Comparison of ENCODE assay signal across 14 cellular contexts in genomic region chr22:46699091-46699490, GRCh38. TPM values are rescaled to one million over a fixed set of nuclear protein-coding genes. Genes with fewer than 3 reads are reported as not detected.
A peak's percentile ranks its signal among the peaks of the same experiment; 100 is the strongest.
DNase-seq lines count a peak whose midpoint lies in the region; ATAC-seq and TF ChIP-seq lines count a peak whose summit lies in the region.
"Had no signal": no experiment of that assay in that cellular context is flagged by ENCODE, and none has a peak within 500 bp of the region (broad histone marks: within the 10 kb centered on the region; RNA-seq: fewer than 3 reads in every experiment).

No MANE protein-coding gene starts in this region.

- no peak overlapping the region for H3K4me3 Mint-ChIP-seq in activated T-helper 17 cell treated with anti-CD3 and anti-CD28 coated beads, Interleukin-2, amount 50 U/mL, for 72 hours
- H3K4me3 Mint-ChIP-seq: B cell; CD4-positive, alpha-beta T cell had no signal

- H3K4me3 ChIP-seq in H7 (ENCODE audit: insufficient read depth, low read depth, low read length): no peak overlapping the region
- H3K4me3 ChIP-seq in osteoblast (ENCODE audit: insufficient read depth, low read length): no peak overlapping the region

- no peak for TF ChIP-seq CTCF in osteoblast (IDR thresholded peaks at IDR 0.05; ENCODE audit: extremely low read depth, low read depth, low read length)

- H3K4me1 ChIP-seq in osteoblast (ENCODE audit: insufficient read depth, low read length): no peaks in the 10 kb centered on the region

- DNase-seq in activated naive CD4-positive, alpha-beta T cell treated with anti-CD3 and anti-CD28 coated beads, Interleukin-2, amount 50 U/mL, for 72 hours (ENCODE audit: low spot score in 2 of 2): no peak
- no peak for DNase-seq in activated naive CD4-positive, alpha-beta T cell treated with anti-CD3 and anti-CD28 coated beads, Interleukin-2, amount 50 U/mL, for 16 hours
- DNase-seq in H7 (peak; percentile 29), osteoblast (ENCODE audit: insufficient read length, low spot score, missing footprints) (peak; percentile 41), G401 (ENCODE audit: low spot score) (no peak), SHP77 treated with DMSO at 0.1 percent for 48 hours (lab: John Stamatoyannopoulos, UW) (no peak)
- DNase-seq: C1 segment of cervical spinal cord; CD4-positive, alpha-beta T cell; DMS79; GOT3 had no signal

- no peaks in the 10 kb centered on the region for H3K27me3 Mint-ChIP-seq in activated T-helper 17 cell treated with anti-CD3 and anti-CD28 coated beads, Interleukin-2, amount 50 U/mL, for 72 hours
- H3K27me3 Mint-ChIP-seq: B cell; CD4-positive, alpha-beta T cell had no signal

- no peak overlapping the region for H3K27ac ChIP-seq in osteoblast (ENCODE audit: low read depth, low read length)

- no peak overlapping the region for H2AFZ ChIP-seq in osteoblast (ENCODE audit: low read length)

- peaks cover 15% of the 10 kb centered on the region for H3K36me3 ChIP-seq in H7 (replicated peaks; ENCODE audit: control insufficient read depth, insufficient read depth, low read length)
- peaks cover 47% of the 10 kb centered on the region for H3K36me3 ChIP-seq in osteoblast (ENCODE audit: insufficient read depth, low read length)

- H3K36me3 Mint-ChIP-seq in activated naive CD4-positive, alpha-beta T cell treated with anti-CD3 and anti-CD28 coated beads, Interleukin-2, amount 50 U/mL, for 72 hours: peaks cover 5 to 8% of the 10 kb centered on the region in 2 donors
- peaks cover 100% of the 10 kb centered on the region for H3K36me3 Mint-ChIP-seq in activated T-helper 17 cell treated with anti-CD3 and anti-CD28 coated beads, Interleukin-2, amount 50 U/mL, for 72 hours (ENCODE audit: low read depth)

- H3K4me1 Mint-ChIP-seq in activated T-helper 17 cell treated with anti-CD3 and anti-CD28 coated beads, Interleukin-2, amount 50 U/mL, for 72 hours: no peaks in the 10 kb centered on the region
- H3K4me1 Mint-ChIP-seq: B cell had no signal

- H3K27me3 ChIP-seq in H7 (ENCODE audit: control insufficient read depth, insufficient read depth, low read length) (no peaks in the 10 kb centered on the region), osteoblast (ENCODE audit: insufficient read depth, low read length) (no peaks in the 10 kb centered on the region)

- no peaks in the 10 kb centered on the region for H4K20me1 ChIP-seq in osteoblast (ENCODE audit: insufficient read depth, low read length)

- no peak for ATAC-seq in activated naive CD4-positive, alpha-beta T cell treated with anti-CD3 and anti-CD28 coated beads, Interleukin-2, amount 50 U/mL, for 72 hours
- no peak for ATAC-seq in activated T-helper 17 cell treated with anti-CD3 and anti-CD28 coated beads, Interleukin-2, amount 50 U/mL, for 72 hours (replicated peaks)
- ATAC-seq: HCT116, HepG2 had no signal

- no peaks in the 10 kb centered on the region for H3K9me3 Mint-ChIP-seq in activated naive CD4-positive, alpha-beta T cell treated with anti-CD3 and anti-CD28 coated beads, Interleukin-2, amount 50 U/mL, for 72 hours
- no peaks in the 10 kb centered on the region for H3K9me3 Mint-ChIP-seq in activated T-helper 17 cell treated with anti-CD3 and anti-CD28 coated beads, Interleukin-2, amount 50 U/mL, for 72 hours
- H3K9me3 Mint-ChIP-seq: CD4-positive, alpha-beta T cell had no signal

- in situ Hi-C loops in G401 (cut with HindIII; ENCODE audit: low sequenced_read_pairs): no loop called here

- H3K27ac Mint-ChIP-seq in activated naive CD4-positive, alpha-beta T cell treated with anti-CD3 and anti-CD28 coated beads, Interleukin-2, amount 50 U/mL, for 72 hours: peak overlapping the region; percentile 41 to 86
- peak overlapping the region; percentile 28 for H3K27ac Mint-ChIP-seq in activated T-helper 17 cell treated with anti-CD3 and anti-CD28 coated beads, Interleukin-2, amount 50 U/mL, for 72 hours
- H3K27ac Mint-ChIP-seq: B cell; CD4-positive, alpha-beta T cell had no signal

- H3K4me2 ChIP-seq in osteoblast (ENCODE audit: insufficient read depth, low read length): no peak overlapping the region

- no peaks in the 10 kb centered on the region for H3K79me2 ChIP-seq in osteoblast (ENCODE audit: insufficient read depth, low read length)

- no peaks in the 10 kb centered on the region for H3K9me3 ChIP-seq in osteoblast (ENCODE audit: low read depth, low read length)

RNA-seq across cellular contexts. Expression of gene CERK, which starts 39.0 kb away (rescaled TPM):
- total RNA-seq in activated naive CD4-positive, alpha-beta T cell treated with anti-CD3 and anti-CD28 coated beads, Interleukin-2, amount 50 U/mL, for 72 hours: 10 to 100 TPM; 44.8 to 48.0 TPM
- 54.8 and 57.2 TPM in 2 replicates for total RNA-seq in H7 (2014; rRNA removed; shearing (Covaris generic))
- total RNA-seq in activated T-helper 17 cell treated with anti-CD3 and anti-CD28 coated beads, Interleukin-2, amount 50 U/mL, for 72 hours: 100 to 1,000 TPM in 1 of 2 donors, 10 to 100 TPM in 1; 90.7 to 124 TPM
- 27.7 and 28.2 TPM in 2 replicates for total RNA-seq in osteoblast
- total RNA-seq in G401 (2014; rRNA removed; shearing (Covaris generic)): 50.3 and 70.0 TPM in 2 replicates

Comparison
In these comparisons a context has a peak if more than half of its experiments do, and no peak if none do; other contexts are left out.
1. DNase-seq: peak in H7 (single experiment) and osteoblast (single experiment); none in activated naive CD4-positive, alpha-beta T cell treated with anti-CD3 and anti-CD28 coated beads, Interleukin-2, amount 50 U/mL, for 72 hours (0 of 2), activated naive CD4-positive, alpha-beta T cell treated with anti-CD3 and anti-CD28 coated beads, Interleukin-2, amount 50 U/mL, for 16 hours (single experiment), G401 (single experiment) and SHP77 treated with DMSO at 0.1 percent for 48 hours (single experiment).